Comparison of ENCODE assay signal across 8 cellular contexts in the genomic region with DNA sequence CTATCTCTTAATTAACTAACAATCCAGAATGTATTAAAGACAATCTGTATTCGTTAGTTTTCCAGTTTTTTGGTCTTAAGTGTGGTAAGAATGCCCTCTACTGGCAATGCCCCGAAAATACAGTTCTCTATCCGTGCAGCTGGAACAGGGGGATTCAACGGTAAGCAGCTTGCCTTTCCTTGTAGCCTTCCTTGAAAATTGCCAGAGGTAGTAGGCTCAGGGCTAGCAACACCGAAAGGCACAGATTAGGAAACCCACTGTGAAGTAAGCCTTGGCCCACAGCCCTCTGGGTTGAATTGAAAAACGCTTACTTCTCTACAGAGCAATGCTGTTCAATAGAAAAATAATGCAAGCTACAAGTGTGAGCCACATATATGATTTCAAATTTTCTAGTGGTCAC. TPM values are rescaled to one million over a fixed set of nuclear protein-coding genes. Genes with fewer than 3 reads are reported as not detected.
DNase-seq lines count a peak whose midpoint lies in the region; ATAC-seq and TF ChIP-seq lines count a peak whose summit lies in the region.

No MANE protein-coding gene starts in this region.

- no peak overlapping the region for H2AFZ ChIP-seq in DND-41 (ENCODE audit: low read depth, low read length)

- H3K9ac ChIP-seq in DND-41 (ENCODE audit: low read depth, low read length) (no peak overlapping the region), colonic mucosa (ENCODE audit: low read depth in 2 of 2, low read length in 2 of 2) (no peak overlapping the region)

- H4K20me1 ChIP-seq in DND-41 (ENCODE audit: insufficient read depth, low read length) = no peaks in the 10 kb centered on the region

- DNase-seq in DND-41 (peak; percentile 55), NCI-H2171 treated with DMSO at 0.1 percent for 48 hours (lab: John Stamatoyannopoulos, UW) (peak; percentile 64), WTC11 (ENCODE audit: low spot score) (peak; percentile 50), colonic mucosa (peak; percentile 51), left colon (peak in 1 of 2 donors; percentile 31)
- peak; percentile 8 to 12 for DNase-seq in stimulated activated CD8-positive, alpha-beta memory T cell treated with anti-CD3 and anti-CD28 coated beads, Interleukin-4, amount 100 ng/mL, for 1 hour (ENCODE audit: low read depth in 2 of 2, low spot score in 1 of 2)

- POLR2A ChIA-PET in HEK293 (lab: Yijun Ruan, JAX) (interaction anchor here (1.6 kb wide), 1 partner anchor 17 kb away, joined by 4 read pairs; the partner anchor contains the start of gene VPS4B), WTC11 (lab: Charles Lee) (no interaction called here)

- H3K9me3 Mint-ChIP-seq in WTC11 = no peaks in the 10 kb centered on the region

- ATAC-seq in DND-41 (ENCODE audit: insufficient read depth, low read depth) (peak; percentile 83), WTC11 (peak; percentile 96), left colon (peak; percentile 65), HG02571 (IDR thresholded peaks at IDR 0.05; ENCODE audit: unreplicated experiment) (no peak)

- H3K9me3 ChIP-seq in DND-41 (ENCODE audit: insufficient read depth, low read length, severe bottlenecking) (no peaks in the 10 kb centered on the region), HEK293 (ENCODE audit: control insufficient read depth, insufficient read depth, low read depth, low read length) (no peaks in the 10 kb centered on the region), colonic mucosa (no peaks in the 10 kb centered on the region)

- H3K27me3 Mint-ChIP-seq in WTC11 (ENCODE audit: low read depth) = no peaks in the 10 kb centered on the region; the same call in 1 of the 2 replicates

- H3K36me3 Mint-ChIP-seq in WTC11 = no peaks in the 10 kb centered on the region

- H3K4me1 ChIP-seq in DND-41 (ENCODE audit: insufficient read depth, low read length) = no peaks in the 10 kb centered on the region
- no peaks in the 10 kb centered on the region for H3K4me1 ChIP-seq in HEK293 (ENCODE audit: control insufficient read depth, insufficient read depth, low read length)
- no peaks in the 10 kb centered on the region for H3K4me1 ChIP-seq in colonic mucosa

- no peak overlapping the region for H3K4me2 ChIP-seq in DND-41 (ENCODE audit: insufficient read depth, low read length)

- no peaks in the 10 kb centered on the region for H3K4me1 Mint-ChIP-seq in WTC11

- H3K27ac Mint-ChIP-seq in WTC11 = no peak overlapping the region

- H3K27ac ChIP-seq in DND-41 (ENCODE audit: low read length) (no peak overlapping the region), HEK293 (ENCODE audit: extremely low read depth, low read depth, low read length) (no peak overlapping the region), colonic mucosa (no peak overlapping the region)

- intact Hi-C loops in colonic mucosa (cut with DNase I) (loop anchor here (5.0 to 10.0 kb wide), 2 partner anchors 95 to 317 kb away; no protein-coding TSS in a partner anchor), left colon (cut with DNase I, micrococcal nuclease) (loop anchor here in 1 of 2 donors (10.0 kb wide), 1 partner anchor 325 kb away; no protein-coding TSS in a partner anchor)

- H3K27me3 ChIP-seq in DND-41 (ENCODE audit: insufficient read depth, low read length, poor library complexity) (peaks cover 9% of the 10 kb centered on the region), colonic mucosa (no peaks in the 10 kb centered on the region)

- H3K36me3 ChIP-seq in DND-41 (ENCODE audit: insufficient read depth, low read length) (no peaks in the 10 kb centered on the region), HEK293 (ENCODE audit: control insufficient read depth in 2 of 2, insufficient read depth in 1 of 2, low read length in 2 of 2) (no peaks in the 10 kb centered on the region), colonic mucosa (no peaks in the 10 kb centered on the region)

- TF ChIP-seq CTCF in DND-41 (IDR thresholded peaks at IDR 0.05; ENCODE audit: borderline replicate concordance, extremely low read depth, low read length, poor library complexity, severe bottlenecking) (peak; percentile 92), HEK293 (tag by site-specific recombination; IDR thresholded peaks at IDR 0.05) (peak; percentile 72), WTC11 (IDR thresholded peaks at IDR 0.05) (peak; percentile 53), colonic mucosa (IDR thresholded peaks at IDR 0.05) (peak; percentile 61)

- CTCF ChIA-PET in HEK293 (lab: Yijun Ruan, JAX) = interaction anchor here (0.6 to 6.7 kb wide), 61 partner anchors 9 to 1193 kb away, joined by 3 to 76 read pairs (median 4); partner anchors contain the start of genes SERPINB5 and VPS4B
- CTCF ChIA-PET in WTC11 (lab: Charles Lee) = interaction anchor here (0.6 to 2.6 kb wide), 22 partner anchors 9 to 423 kb away, joined by 3 to 27 read pairs (median 4); partner anchors contain the start of gene VPS4B

- H3K4me3 Mint-ChIP-seq in WTC11 = no peak overlapping the region

- no peak overlapping the region for H3K4me3 ChIP-seq in DND-41 (ENCODE audit: low read depth in 1 of 2, low read length in 2 of 2)
- no peak overlapping the region for H3K4me3 ChIP-seq in HEK293 (ENCODE audit: low read depth, low read length)
- H3K4me3 ChIP-seq in colonic mucosa = no peak overlapping the region

- H3K79me2 ChIP-seq in DND-41 (ENCODE audit: insufficient read depth, low read length) = no peaks in the 10 kb centered on the region

TF ChIP-seq in HEK293, 187 proteins besides CTCF, POLR2A, EP300 and RAD21 (continues in another document):
- TF ChIP-seq ZNF48 (tag by site-specific recombination; IDR thresholded peaks at IDR 0.05) (no peak), EGR2 (tag by site-specific recombination; IDR thresholded peaks at IDR 0.05; ENCODE audit: low read depth) (no peak), ZNF629 (tag by site-specific recombination; IDR thresholded peaks at IDR 0.05) (no peak), ZSCAN30 (tag by site-specific recombination; IDR thresholded peaks at IDR 0.05) (no peak), SP2 (tag by site-specific recombination; IDR thresholded peaks at IDR 0.05) (no peak), ZNF37A (tag by site-specific recombination; IDR thresholded peaks at IDR 0.05) (no peak), ZNF335 (tag by site-specific recombination; conservative IDR thresholded peaks at IDR 0.05) (peak; percentile 54; the same call in 1 of the 2 replicates), ZNF768 (tag by site-specific recombination; IDR thresholded peaks at IDR 0.05) (no peak), ZNF571 (tag by site-specific recombination; IDR thresholded peaks at IDR 0.05) (no peak)
- TF ChIP-seq, protein P1, sequence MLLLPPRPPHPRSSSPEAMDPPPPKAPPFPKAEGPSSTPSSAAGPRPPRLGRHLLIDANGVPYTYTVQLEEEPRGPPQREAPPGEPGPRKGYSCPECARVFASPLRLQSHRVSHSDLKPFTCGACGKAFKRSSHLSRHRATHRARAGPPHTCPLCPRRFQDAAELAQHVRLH (tag by site-specific recombination; IDR thresholded peaks at IDR 0.05) = no peak

TF ChIP-seq in WTC11, 78 proteins besides CTCF, POLR2A, EP300 and RAD21:
- no peak for TF ChIP-seq ZNF396 (CRISPR knock-in tag; IDR thresholded peaks at IDR 0.05; ENCODE audit: borderline replicate concordance)
- TF ChIP-seq IRF2 (CRISPR knock-in tag; IDR thresholded peaks at IDR 0.05; ENCODE audit: borderline replicate concordance, low read depth) = no peak
- no peak for TF ChIP-seq CBFB (CRISPR knock-in tag; IDR thresholded peaks at IDR 0.05; ENCODE audit: low read depth)
- TF ChIP-seq NFYB (CRISPR knock-in tag; conservative IDR thresholded peaks at IDR 0.05; ENCODE audit: low read depth) = no peak

RNA-seq across cellular contexts. Expression of gene VPS4B, which starts 17.1 kb away (rescaled TPM):
- total RNA-seq in WTC11 (2021) (37.8 to 44.1 TPM (median 42.8 TPM) in 3 replicates), colonic mucosa (100 to 1,000 TPM in 1 of 2 donors, 10 to 100 TPM in 1; 96.3 to 127 TPM), left colon (100 to 1,000 TPM; 123 to 163 TPM)

RNA-seq across cellular contexts. Expression of gene SERPINB5, which starts 37.4 kb away (rescaled TPM):
- 0.17 to 0.25 TPM (median 0.18 TPM) in 3 replicates for total RNA-seq in WTC11 (2021)
- 1 to 10 TPM; 4.8 to 6.1 TPM for total RNA-seq in colonic mucosa
- 1 to 10 TPM; 3.5 to 3.7 TPM for total RNA-seq in left colon
